8 cellular contexts compared by ENCODE assay signal in the genomic region with DNA sequence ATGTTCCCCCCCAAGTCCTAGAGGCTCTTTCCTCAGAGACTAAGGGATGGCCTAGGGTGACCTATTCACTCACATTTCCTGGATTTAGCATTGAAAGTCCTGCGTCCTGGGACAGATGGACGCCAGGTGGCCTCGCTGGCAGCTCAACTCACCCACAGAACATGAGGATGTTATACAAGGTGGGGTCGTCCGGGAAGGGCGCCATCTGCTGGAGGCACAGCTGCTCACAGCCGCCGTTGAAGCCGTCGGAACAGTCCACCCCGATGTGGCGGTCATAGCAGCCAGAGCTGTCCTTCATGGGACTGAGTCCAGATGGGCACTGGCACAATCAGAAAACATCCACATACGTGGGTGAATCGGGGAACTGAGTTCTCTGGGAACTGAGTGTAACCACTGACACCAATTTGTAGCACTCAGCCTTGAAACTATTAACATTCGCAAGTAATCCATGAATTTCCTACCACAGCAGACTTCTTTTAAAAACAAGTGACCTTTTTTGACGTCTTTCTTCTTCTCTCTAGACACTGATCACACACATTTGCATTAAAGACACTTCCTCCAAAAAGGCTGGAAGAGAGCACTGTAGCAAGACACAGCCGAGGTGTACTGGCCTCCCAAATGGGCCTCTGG.
DNase-seq lines count a peak whose midpoint lies in the region; ATAC-seq, FAIRE-seq and TF ChIP-seq lines count a peak whose summit lies in the region.

No MANE protein-coding gene starts in this region.

- ATAC-seq in HG03280 (IDR thresholded peaks at IDR 0.05; ENCODE audit: unreplicated experiment) (peak; percentile 58), gastrocnemius medialis (no peak)

- H3K27ac ChIP-seq in gastrocnemius medialis, result no peak overlapping the region
- no peak overlapping the region for H3K27ac ChIP-seq in uterus

- H3K4me3 ChIP-seq in gastrocnemius medialis (no peak overlapping the region), uterus (no peak overlapping the region)

- no peak for TF ChIP-seq POLR2A in GM12892 (IDR thresholded peaks at IDR 0.05; ENCODE audit: low read depth, low read length)
- TF ChIP-seq POLR2A in gastrocnemius medialis (IDR thresholded peaks at IDR 0.05), result no peak
- TF ChIP-seq POLR2A in uterus (IDR thresholded peaks at IDR 0.05), result no peak

- H3K27me3 ChIP-seq in gastrocnemius medialis, result no peaks in the 10 kb centered on the region
- H3K27me3 ChIP-seq in uterus, result no peaks in the 10 kb centered on the region

- TF ChIP-seq CTCF in gastrocnemius medialis (IDR thresholded peaks at IDR 0.05 in 4 of 5, conservative IDR thresholded peaks at IDR 0.05 in 1 of 5) (peak; percentile 19 to 55 (median 39)), uterus (IDR thresholded peaks at IDR 0.05) (no peak)

- intact Hi-C loops in gastrocnemius medialis (cut with DNase I; ENCODE audit: low total_unique reads) (loop anchor here (2.0 kb wide), 1 partner anchor 52 kb away; no protein-coding TSS in a partner anchor), uterus (cut with DNase I; ENCODE audit: low total_unique reads) (no loop called here)

- H3K9me3 ChIP-seq in gastrocnemius medialis (no peaks in the 10 kb centered on the region), uterus (no peaks in the 10 kb centered on the region)

- in situ Hi-C loops in SK-MEL-5 (cut with HindIII; ENCODE audit: low pct_unique_long_range_greater_than_20kb, low sequenced_read_pairs) (no loop called here), gastrocnemius medialis (cut with MboI; ENCODE audit: low sequenced_read_pairs in 4 of 4) (no loop called here)

- peak; percentile 70 for FAIRE-seq in GM12892 (lab: Jason Lieb, UNC)

- DNase-seq in AG08395 (ENCODE audit: low spot score), result peak; percentile 56
- DNase-seq in GM12892 (ENCODE audit: insufficient read length), result peak; percentile 12
- peak; percentile 83 for DNase-seq in SK-MEL-5 (ENCODE audit: low read depth, low spot score)
- DNase-seq in foreskin melanocyte, result peak; percentile 2
- peak in 1 of 2 donors; percentile 25 for DNase-seq in gastrocnemius medialis
- DNase-seq in mesenteric fat pad (ENCODE audit: low spot score), result no peak
- no peak for DNase-seq in uterus

- H3K4me1 ChIP-seq in gastrocnemius medialis (no peaks in the 10 kb centered on the region), uterus (no peaks in the 10 kb centered on the region)

- H3K36me3 ChIP-seq in gastrocnemius medialis, result no peaks in the 10 kb centered on the region
- no peaks in the 10 kb centered on the region for H3K36me3 ChIP-seq in uterus

Comparison
In these comparisons a context has a peak if more than half of its experiments do, and no peak if none do; other contexts are left out.
1. DNase-seq: peak in AG08395 (single experiment), GM12892 (single experiment), SK-MEL-5 (single experiment) and foreskin melanocyte (single experiment); none in mesenteric fat pad (single experiment) and uterus (0 of 2).
2. CTCF ChIP-seq: peak in gastrocnemius medialis (5 of 5); none in uterus (0 of 4).